2 cellular contexts compared by ENCODE assay signal in the genomic region with DNA sequence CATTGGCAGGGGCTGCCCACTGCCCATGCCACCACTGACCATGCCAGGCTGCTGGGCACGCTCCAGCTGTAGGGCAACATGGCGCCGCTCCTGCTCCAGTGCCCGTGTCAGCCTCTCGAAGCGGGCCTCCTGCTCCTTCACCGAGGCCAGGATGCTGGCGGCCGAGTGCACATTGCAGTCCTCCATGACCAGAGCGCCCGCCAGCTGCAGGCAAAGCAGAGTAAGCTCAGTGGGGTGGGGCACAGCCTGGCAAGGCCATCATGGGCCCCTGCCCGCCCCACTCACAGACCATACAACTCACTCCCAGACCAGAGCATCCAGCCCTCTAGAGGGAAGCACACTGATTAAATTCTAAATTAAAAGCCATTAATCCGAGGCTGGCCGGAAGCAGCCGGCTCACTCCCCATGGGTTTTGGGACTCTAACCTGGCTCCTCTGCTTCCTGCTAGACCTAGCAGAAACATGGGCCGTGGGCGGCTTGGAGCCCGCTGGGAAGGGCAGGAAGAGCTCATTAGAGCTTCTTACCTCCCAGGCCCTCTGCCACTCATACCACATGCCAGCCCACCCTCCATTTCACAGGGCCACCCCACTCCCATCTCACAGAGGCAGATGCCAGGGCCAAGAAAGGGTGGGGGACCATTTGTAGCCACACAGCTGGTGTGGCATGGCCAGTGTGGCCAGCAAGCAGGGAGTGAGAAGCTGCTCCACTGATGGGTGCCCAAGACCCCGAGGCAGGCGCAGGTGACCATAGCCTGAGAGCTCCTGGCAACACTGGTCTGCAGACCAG.
TF ChIP-seq lines count a peak whose summit lies in the region.

No MANE protein-coding gene starts in this region.

TF ChIP-seq in liver, 16 proteins besides CTCF, POLR2A, EP300 and RAD21:
- TF ChIP-seq EGR1 (IDR thresholded peaks at IDR 0.05; ENCODE audit: low read depth in 2 of 2) (no peak), HNF4G (IDR thresholded peaks at IDR 0.05) (no peak), FOXA1 (IDR thresholded peaks at IDR 0.05) (no peak), RXRA (IDR thresholded peaks at IDR 0.05) (no peak), TAF1 (conservative IDR thresholded peaks at IDR 0.05) (no peak), JUND (IDR thresholded peaks at IDR 0.05) (no peak), NR2F2 (IDR thresholded peaks at IDR 0.05) (no peak), GABPA (IDR thresholded peaks at IDR 0.05 in 1 of 2, conservative IDR thresholded peaks at IDR 0.05 in 1 of 2) (no peak), HNF4A (conservative IDR thresholded peaks at IDR 0.05) (no peak), FOXA2 (IDR thresholded peaks at IDR 0.05) (no peak), YY1 (IDR thresholded peaks at IDR 0.05) (no peak), SP1 (IDR thresholded peaks at IDR 0.05) (no peak)
- TF ChIP-seq, protein P1, sequence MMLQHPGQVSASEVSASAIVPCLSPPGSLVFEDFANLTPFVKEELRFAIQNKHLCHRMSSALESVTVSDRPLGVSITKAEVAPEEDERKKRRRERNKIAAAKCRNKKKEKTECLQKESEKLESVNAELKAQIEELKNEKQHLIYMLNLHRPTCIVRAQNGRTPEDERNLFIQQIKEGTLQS (IDR thresholded peaks at IDR 0.05): no peak
- TF ChIP-seq, protein P2, sequence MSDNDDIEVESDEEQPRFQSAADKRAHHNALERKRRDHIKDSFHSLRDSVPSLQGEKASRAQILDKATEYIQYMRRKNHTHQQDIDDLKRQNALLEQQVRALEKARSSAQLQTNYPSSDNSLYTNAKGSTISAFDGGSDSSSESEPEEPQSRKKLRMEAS (IDR thresholded peaks at IDR 0.05): no peak
- TF ChIP-seq, protein P3, sequence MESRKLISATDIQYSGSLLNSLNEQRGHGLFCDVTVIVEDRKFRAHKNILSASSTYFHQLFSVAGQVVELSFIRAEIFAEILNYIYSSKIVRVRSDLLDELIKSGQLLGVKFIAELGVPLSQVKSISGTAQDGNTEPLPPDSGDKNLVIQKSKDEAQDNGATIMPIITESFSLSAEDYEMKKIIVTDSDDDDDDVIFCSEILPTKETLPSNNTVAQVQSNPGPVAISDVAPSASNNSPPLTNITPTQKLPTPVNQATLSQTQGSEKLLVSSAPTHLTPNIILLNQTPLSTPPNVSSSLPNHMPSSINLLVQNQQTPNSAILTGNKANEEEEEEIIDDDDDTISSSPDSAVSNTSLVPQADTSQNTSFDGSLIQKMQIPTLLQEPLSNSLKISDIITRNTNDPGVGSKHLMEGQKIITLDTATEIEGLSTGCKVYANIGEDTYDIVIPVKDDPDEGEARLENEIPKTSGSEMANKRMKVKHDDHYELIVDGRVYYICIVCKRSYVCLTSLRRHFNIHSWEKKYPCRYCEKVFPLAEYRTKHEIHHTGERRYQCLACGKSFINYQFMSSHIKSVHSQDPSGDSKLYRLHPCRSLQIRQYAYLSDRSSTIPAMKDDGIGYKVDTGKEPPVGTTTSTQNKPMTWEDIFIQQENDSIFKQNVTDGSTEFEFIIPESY (IDR thresholded peaks at IDR 0.05): no peak
- TF ChIP-seq, protein P4, sequence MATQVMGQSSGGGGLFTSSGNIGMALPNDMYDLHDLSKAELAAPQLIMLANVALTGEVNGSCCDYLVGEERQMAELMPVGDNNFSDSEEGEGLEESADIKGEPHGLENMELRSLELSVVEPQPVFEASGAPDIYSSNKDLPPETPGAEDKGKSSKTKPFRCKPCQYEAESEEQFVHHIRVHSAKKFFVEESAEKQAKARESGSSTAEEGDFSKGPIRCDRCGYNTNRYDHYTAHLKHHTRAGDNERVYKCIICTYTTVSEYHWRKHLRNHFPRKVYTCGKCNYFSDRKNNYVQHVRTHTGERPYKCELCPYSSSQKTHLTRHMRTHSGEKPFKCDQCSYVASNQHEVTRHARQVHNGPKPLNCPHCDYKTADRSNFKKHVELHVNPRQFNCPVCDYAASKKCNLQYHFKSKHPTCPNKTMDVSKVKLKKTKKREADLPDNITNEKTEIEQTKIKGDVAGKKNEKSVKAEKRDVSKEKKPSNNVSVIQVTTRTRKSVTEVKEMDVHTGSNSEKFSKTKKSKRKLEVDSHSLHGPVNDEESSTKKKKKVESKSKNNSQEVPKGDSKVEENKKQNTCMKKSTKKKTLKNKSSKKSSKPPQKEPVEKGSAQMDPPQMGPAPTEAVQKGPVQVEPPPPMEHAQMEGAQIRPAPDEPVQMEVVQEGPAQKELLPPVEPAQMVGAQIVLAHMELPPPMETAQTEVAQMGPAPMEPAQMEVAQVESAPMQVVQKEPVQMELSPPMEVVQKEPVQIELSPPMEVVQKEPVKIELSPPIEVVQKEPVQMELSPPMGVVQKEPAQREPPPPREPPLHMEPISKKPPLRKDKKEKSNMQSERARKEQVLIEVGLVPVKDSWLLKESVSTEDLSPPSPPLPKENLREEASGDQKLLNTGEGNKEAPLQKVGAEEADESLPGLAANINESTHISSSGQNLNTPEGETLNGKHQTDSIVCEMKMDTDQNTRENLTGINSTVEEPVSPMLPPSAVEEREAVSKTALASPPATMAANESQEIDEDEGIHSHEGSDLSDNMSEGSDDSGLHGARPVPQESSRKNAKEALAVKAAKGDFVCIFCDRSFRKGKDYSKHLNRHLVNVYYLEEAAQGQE (IDR thresholded peaks at IDR 0.05): no peak

TF ChIP-seq in HepG2, 621 proteins besides CTCF, POLR2A, EP300 and RAD21:
- no peak for TF ChIP-seq MED1 (CRISPR knock-in tag; IDR thresholded peaks at IDR 0.05)
- no peak for TF ChIP-seq SIX4 (CRISPR knock-in tag; IDR thresholded peaks at IDR 0.05)
- TF ChIP-seq, protein P5, sequence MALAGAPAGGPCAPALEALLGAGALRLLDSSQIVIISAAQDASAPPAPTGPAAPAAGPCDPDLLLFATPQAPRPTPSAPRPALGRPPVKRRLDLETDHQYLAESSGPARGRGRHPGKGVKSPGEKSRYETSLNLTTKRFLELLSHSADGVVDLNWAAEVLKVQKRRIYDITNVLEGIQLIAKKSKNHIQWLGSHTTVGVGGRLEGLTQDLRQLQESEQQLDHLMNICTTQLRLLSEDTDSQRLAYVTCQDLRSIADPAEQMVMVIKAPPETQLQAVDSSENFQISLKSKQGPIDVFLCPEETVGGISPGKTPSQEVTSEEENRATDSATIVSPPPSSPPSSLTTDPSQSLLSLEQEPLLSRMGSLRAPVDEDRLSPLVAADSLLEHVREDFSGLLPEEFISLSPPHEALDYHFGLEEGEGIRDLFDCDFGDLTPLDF (CRISPR knock-in tag; IDR thresholded peaks at IDR 0.05): no peak
- TF ChIP-seq ZNF124 (CRISPR knock-in tag; IDR thresholded peaks at IDR 0.05): no peak
- no peak for TF ChIP-seq GTF2F1 (IDR thresholded peaks at IDR 0.05; ENCODE audit: low read length)
- TF ChIP-seq PCBP2 (optimal IDR thresholded peaks at IDR 0.05; ENCODE audit: low read depth, low read length, poor library complexity, severe bottlenecking): no peak
- no peak for TF ChIP-seq GLI4 (CRISPR knock-in tag; IDR thresholded peaks at IDR 0.05; ENCODE audit: borderline replicate concordance)
- TF ChIP-seq NFKBIZ (CRISPR knock-in tag; IDR thresholded peaks at IDR 0.05): no peak
- TF ChIP-seq, protein P6, sequence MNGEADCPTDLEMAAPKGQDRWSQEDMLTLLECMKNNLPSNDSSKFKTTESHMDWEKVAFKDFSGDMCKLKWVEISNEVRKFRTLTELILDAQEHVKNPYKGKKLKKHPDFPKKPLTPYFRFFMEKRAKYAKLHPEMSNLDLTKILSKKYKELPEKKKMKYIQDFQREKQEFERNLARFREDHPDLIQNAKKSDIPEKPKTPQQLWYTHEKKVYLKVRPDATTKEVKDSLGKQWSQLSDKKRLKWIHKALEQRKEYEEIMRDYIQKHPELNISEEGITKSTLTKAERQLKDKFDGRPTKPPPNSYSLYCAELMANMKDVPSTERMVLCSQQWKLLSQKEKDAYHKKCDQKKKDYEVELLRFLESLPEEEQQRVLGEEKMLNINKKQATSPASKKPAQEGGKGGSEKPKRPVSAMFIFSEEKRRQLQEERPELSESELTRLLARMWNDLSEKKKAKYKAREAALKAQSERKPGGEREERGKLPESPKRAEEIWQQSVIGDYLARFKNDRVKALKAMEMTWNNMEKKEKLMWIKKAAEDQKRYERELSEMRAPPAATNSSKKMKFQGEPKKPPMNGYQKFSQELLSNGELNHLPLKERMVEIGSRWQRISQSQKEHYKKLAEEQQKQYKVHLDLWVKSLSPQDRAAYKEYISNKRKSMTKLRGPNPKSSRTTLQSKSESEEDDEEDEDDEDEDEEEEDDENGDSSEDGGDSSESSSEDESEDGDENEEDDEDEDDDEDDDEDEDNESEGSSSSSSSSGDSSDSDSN (CRISPR knock-in tag; IDR thresholded peaks at IDR 0.05): no peak
- no peak for TF ChIP-seq ZNF607 (CRISPR knock-in tag; IDR thresholded peaks at IDR 0.05; ENCODE audit: borderline replicate concordance)
- TF ChIP-seq ZNF672 (CRISPR knock-in tag; IDR thresholded peaks at IDR 0.05): no peak
- no peak for TF ChIP-seq SCMH1 (CRISPR knock-in tag; IDR thresholded peaks at IDR 0.05; ENCODE audit: borderline replicate concordance)
- no peak for TF ChIP-seq FOXP1 (IDR thresholded peaks at IDR 0.05)
- no peak for TF ChIP-seq FOXP1 (CRISPR knock-in tag; IDR thresholded peaks at IDR 0.05)
- TF ChIP-seq, protein P7, sequence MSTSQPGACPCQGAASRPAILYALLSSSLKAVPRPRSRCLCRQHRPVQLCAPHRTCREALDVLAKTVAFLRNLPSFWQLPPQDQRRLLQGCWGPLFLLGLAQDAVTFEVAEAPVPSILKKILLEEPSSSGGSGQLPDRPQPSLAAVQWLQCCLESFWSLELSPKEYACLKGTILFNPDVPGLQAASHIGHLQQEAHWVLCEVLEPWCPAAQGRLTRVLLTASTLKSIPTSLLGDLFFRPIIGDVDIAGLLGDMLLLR (CRISPR knock-in tag; IDR thresholded peaks at IDR 0.05): no peak
- no peak for TF ChIP-seq ZNF556 (CRISPR knock-in tag; IDR thresholded peaks at IDR 0.05; ENCODE audit: borderline replicate concordance)
- no peak for TF ChIP-seq ZNF234 (CRISPR knock-in tag; conservative IDR thresholded peaks at IDR 0.05)
